Comparison of ENCODE assay signal across 8 cellular contexts in genomic region chr17:78359216-78359935, GRCh38. TPM values are rescaled to one million over a fixed set of nuclear protein-coding genes. Genes with fewer than 3 reads are reported as not detected.
A peak's percentile ranks its signal among the peaks of the same experiment; 100 is the strongest.
DNase-seq lines count a peak whose midpoint lies in the region; ATAC-seq, FAIRE-seq and TF ChIP-seq lines count a peak whose summit lies in the region.

No MANE protein-coding gene starts in this region.

- peaks cover 35 to 37% of the 10 kb centered on the region in 2 donors for H3K36me3 Mint-ChIP-seq in activated naive CD4-positive, alpha-beta T cell treated with anti-CD3 and anti-CD28 coated beads, Interleukin-2, amount 50 U/mL, for 72 hours

- peak; percentile 48 for DNase-seq in D721Med (ENCODE audit: insufficient read length, low spot score)
- no peak for DNase-seq in HL-60 (ENCODE audit: low read depth in 1 of 2, low spot score in 1 of 2)
- peak in 1 of 2 donors; percentile 46 for DNase-seq in activated naive CD4-positive, alpha-beta T cell treated with anti-CD3 and anti-CD28 coated beads, Interleukin-2, amount 50 U/mL, for 72 hours (ENCODE audit: low spot score in 2 of 2)
- peak in 2 of 3 donors; percentile 67 to 75 for DNase-seq in right cardiac atrium
- no peak for DNase-seq in gastrocnemius medialis
- no peak for DNase-seq in GM12892 (ENCODE audit: insufficient read length)
- DNase-seq in hippocampal formation (lab: John Stamatoyannopoulos, UW): no peak

- ATAC-seq in activated naive CD4-positive, alpha-beta T cell treated with anti-CD3 and anti-CD28 coated beads, Interleukin-2, amount 50 U/mL, for 72 hours: no peak
- ATAC-seq in right cardiac atrium: peak; percentile 2 to 5
- peak; percentile 10 to 21 for ATAC-seq in gastrocnemius medialis
- ATAC-seq in GM21528 (IDR thresholded peaks at IDR 0.05; ENCODE audit: low FRiP score, unreplicated experiment): no peak

- no peaks in the 10 kb centered on the region for H3K9me3 Mint-ChIP-seq in activated naive CD4-positive, alpha-beta T cell treated with anti-CD3 and anti-CD28 coated beads, Interleukin-2, amount 50 U/mL, for 72 hours

- H3K4me3 ChIP-seq in HL-60 (replicated peaks; ENCODE audit: insufficient read depth, low read length) (peak overlapping the region; percentile 47), right cardiac atrium (ENCODE audit: low read length) (peak overlapping the region; percentile 64), gastrocnemius medialis (peak overlapping the region; percentile 60 to 80 (median 70))

- intact Hi-C loops in right cardiac atrium (cut with DNase I): loop anchor here in 1 of 4 donors (5.0 kb wide), 1 partner anchor 67 kb away; no protein-coding TSS in a partner anchor
- intact Hi-C loops in gastrocnemius medialis (cut with DNase I; ENCODE audit: low total_unique reads): no loop called here

- under 1% methylated on average over 76 of the region's 76 CpGs for WGBS in right cardiac atrium

- TF ChIP-seq CTCF in D721Med (IDR thresholded peaks at IDR 0.05; ENCODE audit: insufficient read depth, missing control alignments) (no peak), HL-60 (IDR thresholded peaks at IDR 0.05; ENCODE audit: insufficient read depth, low read length) (no peak), gastrocnemius medialis (IDR thresholded peaks at IDR 0.05 in 4 of 5, conservative IDR thresholded peaks at IDR 0.05 in 1 of 5) (no peak)

- no peaks in the 10 kb centered on the region for H3K36me3 ChIP-seq in gastrocnemius medialis

- TF ChIP-seq POLR2A in gastrocnemius medialis (IDR thresholded peaks at IDR 0.05): no peak
- TF ChIP-seq POLR2A in GM12892 (IDR thresholded peaks at IDR 0.05; ENCODE audit: low read depth, low read length): no peak

- H3K27me3 ChIP-seq in HL-60 (ENCODE audit: insufficient read depth, poor library complexity, severe bottlenecking): peaks cover 14% of the 10 kb centered on the region
- no peaks in the 10 kb centered on the region for H3K27me3 ChIP-seq in right cardiac atrium (ENCODE audit: control insufficient read depth, insufficient read depth)
- H3K27me3 ChIP-seq in gastrocnemius medialis: no peaks in the 10 kb centered on the region

- H3K27ac ChIP-seq in HL-60 (replicated peaks): no peak overlapping the region
- H3K27ac ChIP-seq in right cardiac atrium (ENCODE audit: low read length): peak overlapping the region; percentile 87
- peak overlapping the region; percentile 86 to 94 (median 88) for H3K27ac ChIP-seq in gastrocnemius medialis

- FAIRE-seq in D721Med (lab: Jason Lieb, UNC) (no peak), GM12892 (lab: Jason Lieb, UNC) (no peak)

- in situ Hi-C loops in gastrocnemius medialis (cut with MboI; ENCODE audit: low sequenced_read_pairs in 4 of 4): no loop called here

- H3K4me1 ChIP-seq in right cardiac atrium (ENCODE audit: control insufficient read depth, insufficient read depth, low read length) (peaks cover 9% of the 10 kb centered on the region), gastrocnemius medialis (peaks cover 23 to 38% of the 10 kb centered on the region in 2 donors)

- no peaks in the 10 kb centered on the region for H3K9me3 ChIP-seq in right cardiac atrium (ENCODE audit: control insufficient read depth, low read length)
- no peaks in the 10 kb centered on the region for H3K9me3 ChIP-seq in gastrocnemius medialis

- H3K27ac Mint-ChIP-seq in activated naive CD4-positive, alpha-beta T cell treated with anti-CD3 and anti-CD28 coated beads, Interleukin-2, amount 50 U/mL, for 72 hours: peak overlapping the region; percentile 91 to 99

RNA-seq across cellular contexts. Expression of gene SOCS3, which starts 0.5 kb away (rescaled TPM):
- total RNA-seq in activated naive CD4-positive, alpha-beta T cell treated with anti-CD3 and anti-CD28 coated beads, Interleukin-2, amount 50 U/mL, for 72 hours: 100 to 1,000 TPM; 179 to 182 TPM
- total RNA-seq in right cardiac atrium (10 to 100 TPM in 3 of 4 donors, 1 to 10 TPM in 1; 6.6 to 51.2 (median 11.6) TPM), gastrocnemius medialis (10 to 100 TPM in 3 of 4 donors, 1 to 10 TPM in 1; 4.5 to 44.2 (median 16.4) TPM)
- polyA plus RNA-seq in right cardiac atrium: 52.6 TPM
- 2.3 TPM for polyA plus RNA-seq in GM12892 (2012; ENCODE audit: missing spikeins)

RNA-seq across cellular contexts. Expression of gene PGS1, which starts 19.1 kb away (rescaled TPM):
- 100 to 1,000 TPM in 1 of 2 donors, 10 to 100 TPM in 1; 63.5 to 122 TPM for total RNA-seq in activated naive CD4-positive, alpha-beta T cell treated with anti-CD3 and anti-CD28 coated beads, Interleukin-2, amount 50 U/mL, for 72 hours
- total RNA-seq in right cardiac atrium (10 to 100 TPM; 20.2 to 22.2 (median 20.8) TPM), gastrocnemius medialis (10 to 100 TPM; 16.6 to 30.0 (median 21.8) TPM)
- 13.9 TPM for polyA plus RNA-seq in right cardiac atrium
- 16.9 TPM for polyA plus RNA-seq in GM12892 (2012; ENCODE audit: missing spikeins)

Comparison
In these comparisons a context has a peak if more than half of its experiments do, and no peak if none do; other contexts are left out.
1. DNase-seq: peak in D721Med (single experiment) and right cardiac atrium (2 of 3); none in HL-60 (0 of 2), gastrocnemius medialis (0 of 2), GM12892 (single experiment) and hippocampal formation (0 of 2).
2. ATAC-seq: peak in right cardiac atrium (2 of 2) and gastrocnemius medialis (2 of 2); none in activated naive CD4-positive, alpha-beta T cell treated with anti-CD3 and anti-CD28 coated beads, Interleukin-2, amount 50 U/mL, for 72 hours (0 of 2) and GM21528 (single experiment).
3. Peak in every context shown above with its lines, with median percentiles within 50 percentile points of each other: H3K4me3 ChIP-seq.